12 cellular contexts compared by ENCODE assay signal in genomic region chr12:49665384-49665783, GRCh38. TPM values are rescaled to one million over a fixed set of nuclear protein-coding genes. Genes with fewer than 3 reads are reported as not detected.
DNase-seq lines count a peak whose midpoint lies in the region; ATAC-seq, FAIRE-seq and TF ChIP-seq lines count a peak whose summit lies in the region.
"Had no signal": no experiment of that assay in that cellular context is flagged by ENCODE, and none has a peak within 500 bp of the region (broad histone marks: within the 10 kb centered on the region; RNA-seq: fewer than 3 reads in every experiment).

No MANE protein-coding gene starts in this region.

- H3K4me3 Mint-ChIP-seq in CD4-positive, CD25-positive, alpha-beta regulatory T cell, result peak overlapping the region in 1 of 4 donors; percentile 83
- no peak overlapping the region for H3K4me3 Mint-ChIP-seq in natural killer cell

- FAIRE-seq in GM12878 (lab: Jason Lieb, UNC), result no peak

- no peaks in the 10 kb centered on the region for H3K9me3 Mint-ChIP-seq in CD4-positive, CD25-positive, alpha-beta regulatory T cell
- no peaks in the 10 kb centered on the region for H3K9me3 Mint-ChIP-seq in natural killer cell

- H3K27ac ChIP-seq in CD4-positive, CD25-positive, alpha-beta regulatory T cell (ENCODE audit: insufficient read depth, low read length, poor library complexity, severe bottlenecking), result no peak overlapping the region
- H3K27ac ChIP-seq in IMR-90 (ENCODE audit: insufficient read depth, low read length) (no peak overlapping the region), GM12878 (ENCODE audit: control insufficient read depth, insufficient read depth) (peak overlapping the region; percentile 86)

- no peaks in the 10 kb centered on the region for H3K9me3 ChIP-seq in CD4-positive, CD25-positive, alpha-beta regulatory T cell (ENCODE audit: control insufficient read depth in 2 of 2, low read length in 2 of 2)
- H3K9me3 ChIP-seq in IMR-90 (ENCODE audit: control insufficient read depth, insufficient read depth, low read length), result no peaks in the 10 kb centered on the region
- H3K9me3 ChIP-seq in GM12878 (replicated peaks; ENCODE audit: control insufficient read depth, insufficient read depth, low read length), result no peaks in the 10 kb centered on the region

- dilution Hi-C loops in IMR-90 (cut with HindIII; ENCODE audit: low sequenced_read_pairs, unreplicated experiment), result no loop called here

- 71% methylated on average over 1 of the region's 2 CpGs; no CpG with 5 or more reads in 1 of the 2 experiments for WGBS in IMR-90 (ENCODE audit: extremely low coverage in 2 of 2, insufficient read length in 1 of 2), 2 experiments
- 25% methylated on average over 2 of the region's 2 CpGs for WGBS in GM12878 (ENCODE audit: insufficient coverage, insufficient replicate concordance, low lambda C conversion rate, missing lambda C conversion rate)

- H4K5ac ChIP-seq in IMR-90 (ENCODE audit: low read depth, low read length), result no peak overlapping the region

- peaks cover 38% of the 10 kb centered on the region for H3K9me1 ChIP-seq in IMR-90 (ENCODE audit: insufficient read depth, low read length)

- no peak overlapping the region for H4K91ac ChIP-seq in IMR-90 (ENCODE audit: insufficient read depth, low read depth, low read length)

- H3K27ac Mint-ChIP-seq in CD4-positive, CD25-positive, alpha-beta regulatory T cell, result peak overlapping the region; percentile 25 to 94 (median 58)
- peak overlapping the region; percentile 93 to 95 for H3K27ac Mint-ChIP-seq in natural killer cell

- H4K20me1 ChIP-seq in IMR-90 (ENCODE audit: insufficient read depth, low read length) (no peaks in the 10 kb centered on the region), GM12878 (ENCODE audit: control insufficient read depth, insufficient read depth) (no peaks in the 10 kb centered on the region)

- no peak overlapping the region; the same call in 1 of the 2 replicates for H3K4ac ChIP-seq in IMR-90 (ENCODE audit: low read depth, low read length)

- no peak for DNase-seq in CD4-positive, CD25-positive, alpha-beta regulatory T cell
- DNase-seq in IMR-90, result no peak
- no peak for DNase-seq in GM12878 (ENCODE audit: low read depth, low spot score)
- DNase-seq in natural killer cell, result no peak
- no peak for DNase-seq in G401 (ENCODE audit: low spot score)
- DNase-seq: Calu3; effector memory CD4-positive, alpha-beta T cell; KBM-7; NCI-H2171 treated with DMSO at 0.1 percent for 48 hours had no signal

- no peak overlapping the region for H4K8ac ChIP-seq in IMR-90 (ENCODE audit: low read depth in 2 of 2, low read length in 2 of 2)

- H2AK5ac ChIP-seq in IMR-90 (ENCODE audit: low read depth, low read length), result no peak overlapping the region

- no peak overlapping the region for H3K9ac ChIP-seq in IMR-90 (ENCODE audit: low read depth, low read length)
- no peak overlapping the region for H3K9ac ChIP-seq in GM12878 (ENCODE audit: control insufficient read depth, insufficient read depth, low read length)

- RAD21 ChIA-PET in GM12878 (lab: Charles Lee; ENCODE audit: unreplicated experiment), result interaction anchor here (0.8 to 6.8 kb wide), 4 partner anchors 14 to 39 kb away, joined by 4 to 154 read pairs (median 11); partner anchors contain the start of gene FMNL3

- intact Hi-C loops in IMR-90 (cut with micrococcal nuclease), result no loop called here
- intact Hi-C loops in GM12878 (cut with micrococcal nuclease; ENCODE audit: unreplicated experiment), result no loop called here
- intact Hi-C loops in natural killer cell (cut with micrococcal nuclease), result no loop called here

- H2BK120ac ChIP-seq in IMR-90 (ENCODE audit: low read depth, low read length), result no peak overlapping the region

- no peak for ATAC-seq in CD4-positive, CD25-positive, alpha-beta regulatory T cell (ENCODE audit: low read depth in 2 of 2)
- ATAC-seq in IMR-90 (ENCODE audit: low read depth), result no peak
- no peak for ATAC-seq in GM12878
- ATAC-seq in natural killer cell, result no peak
- ATAC-seq in HG03520 (IDR thresholded peaks at IDR 0.05; ENCODE audit: unreplicated experiment), result no peak
- ATAC-seq in GM18505 (IDR thresholded peaks at IDR 0.05; ENCODE audit: unreplicated experiment), result no peak
- ATAC-seq in HG03039 (IDR thresholded peaks at IDR 0.05; ENCODE audit: unreplicated experiment), result no peak

- in situ Hi-C loops in IMR-90 (cut with MboI; ENCODE audit: low sequenced_read_pairs), result no loop called here
- in situ Hi-C loops in GM12878 (cut with MboI), result no loop called here
- in situ Hi-C loops in G401 (cut with HindIII; ENCODE audit: low sequenced_read_pairs), result no loop called here

- no peak overlapping the region for H2BK20ac ChIP-seq in IMR-90 (ENCODE audit: low read depth, low read length)

- peaks cover 29 to 97% (median 66%) of the 10 kb centered on the region in 4 donors for H3K4me1 Mint-ChIP-seq in CD4-positive, CD25-positive, alpha-beta regulatory T cell
- peaks cover 73 to 89% of the 10 kb centered on the region in 2 donors for H3K4me1 Mint-ChIP-seq in natural killer cell

- peaks cover 63% of the 10 kb centered on the region for H3K4me1 ChIP-seq in CD4-positive, CD25-positive, alpha-beta regulatory T cell (ENCODE audit: control insufficient read depth, insufficient read depth, low read length, poor library complexity, severe bottlenecking)
- H3K4me1 ChIP-seq in IMR-90 (ENCODE audit: control insufficient read depth, insufficient read depth, low read length) (peaks cover 25% of the 10 kb centered on the region), GM12878 (ENCODE audit: control insufficient read depth, insufficient read depth, low read length) (peaks cover 69% of the 10 kb centered on the region)

- no peak overlapping the region for H3K18ac ChIP-seq in IMR-90 (ENCODE audit: low read depth, low read length)

- H3K56ac ChIP-seq in IMR-90 (ENCODE audit: extremely low read depth, insufficient read depth, low read length), result no peak overlapping the region

- no peaks in the 10 kb centered on the region for H3K27me3 ChIP-seq in CD4-positive, CD25-positive, alpha-beta regulatory T cell (ENCODE audit: control insufficient read depth, insufficient read depth, low read length)
- H3K27me3 ChIP-seq in IMR-90 (ENCODE audit: control insufficient read depth, insufficient read depth, low read length), result no peaks in the 10 kb centered on the region
- H3K27me3 ChIP-seq in GM12878 (replicated peaks in 1 of 2; ENCODE audit: control insufficient read depth in 2 of 2, insufficient read depth in 2 of 2, low read length in 1 of 2), result no peaks in the 10 kb centered on the region

- no peak overlapping the region for H2AK9ac ChIP-seq in IMR-90 (replicated peaks; ENCODE audit: low read depth, low read length, poor library complexity)

- POLR2A ChIA-PET in IMR-90 (lab: Charles Lee; ENCODE audit: unreplicated experiment), result interaction anchor here (0.7 kb wide), 1 partner anchor 315 kb away, joined by 3 read pairs; no protein-coding TSS in a partner anchor
- POLR2A ChIA-PET in GM12878 (lab: Charles Lee), result interaction anchor here (0.7 to 6.9 kb wide), 7 partner anchors 9 to 100 kb away, joined by 3 to 106 read pairs (median 4); partner anchors contain the start of gene FMNL3

- TF ChIP-seq RAD21 in IMR-90 (IDR thresholded peaks at IDR 0.05; ENCODE audit: low read length) (no peak), GM12878 (IDR thresholded peaks at IDR 0.05; ENCODE audit: insufficient read depth, low read depth, low read length) (no peak)

- SMC1A ChIA-PET in GM12878 (lab: Charles Lee; ENCODE audit: uncharacterized antibody, unreplicated experiment), result interaction anchor here (0.8 to 6.1 kb wide), 7 partner anchors 10 to 39 kb away, joined by 3 to 162 read pairs (median 3); partner anchors contain the start of gene FMNL3

- peaks cover 21% of the 10 kb centered on the region for H3K36me3 Mint-ChIP-seq in CD4-positive, CD25-positive, alpha-beta regulatory T cell
- no peaks in the 10 kb centered on the region for H3K36me3 Mint-ChIP-seq in natural killer cell

- H3K23ac ChIP-seq in IMR-90 (ENCODE audit: low read depth, low read length), result peak overlapping the region; percentile 19; the same call in 1 of the 2 replicates

- no peak overlapping the region for H2BK15ac ChIP-seq in IMR-90 (ENCODE audit: low read depth, low read length)

- no TSS peak for BruUV-seq in IMR-90 (replicated peaks; lab: Mats Ljungman, UMichigan)
- no TSS peak for BruUV-seq in GM12878 (replicated peaks; lab: Mats Ljungman, UMichigan)

- no peak overlapping the region for H3K4me2 ChIP-seq in IMR-90 (ENCODE audit: low read depth, low read length)
- H3K4me2 ChIP-seq in GM12878 (ENCODE audit: control insufficient read depth, insufficient read depth), result peak overlapping the region; percentile 30; the same call in 1 of the 2 replicates

- H2AFZ ChIP-seq in IMR-90 (replicated peaks; ENCODE audit: low read length, poor library complexity) (no peak overlapping the region), GM12878 (ENCODE audit: control insufficient read depth, low read depth, low read length) (no peak overlapping the region)

- no peak for TF ChIP-seq EP300 in GM12878 (IDR thresholded peaks at IDR 0.05; ENCODE audit: borderline replicate concordance in 1 of 2, control insufficient read depth in 1 of 2, low read depth in 2 of 2, low read length in 2 of 2)

- H3K27me3 Mint-ChIP-seq in CD4-positive, CD25-positive, alpha-beta regulatory T cell, result no peaks in the 10 kb centered on the region
- H3K27me3 Mint-ChIP-seq in natural killer cell (ENCODE audit: low read depth in 2 of 2), result no peaks in the 10 kb centered on the region

- TF ChIP-seq CTCF in IMR-90 (conservative IDR thresholded peaks at IDR 0.05; ENCODE audit: low read depth, low read length), result no peak
- no peak for TF ChIP-seq CTCF in GM12878 (IDR thresholded peaks at IDR 0.05 in 2 of 3, conservative IDR thresholded peaks at IDR 0.05 in 1 of 3; ENCODE audit: control insufficient read depth in 2 of 3, extremely low read depth in 1 of 3, insufficient read depth in 1 of 3, low read depth in 3 of 3, low read length in 3 of 3)
- no peak for TF ChIP-seq CTCF in natural killer cell (IDR thresholded peaks at IDR 0.05)

- CTCF ChIA-PET in IMR-90 (lab: Yijun Ruan, JAX), result no interaction called here
- CTCF ChIA-PET in GM12878 (lab: Yijun Ruan, JAX), result interaction anchor here (1.0 to 6.9 kb wide), 6 partner anchors 9 to 40 kb away, joined by 4 to 87 read pairs (median 12); partner anchors contain the start of gene FMNL3

- no peaks in the 10 kb centered on the region for H3K36me3 ChIP-seq in CD4-positive, CD25-positive, alpha-beta regulatory T cell (ENCODE audit: control insufficient read depth, insufficient read depth, low read length)
- peaks cover 5% of the 10 kb centered on the region for H3K36me3 ChIP-seq in IMR-90 (ENCODE audit: control insufficient read depth, insufficient read depth, low read length)
- H3K36me3 ChIP-seq in GM12878 (ENCODE audit: control insufficient read depth in 2 of 2, insufficient read depth in 2 of 2, low read length in 1 of 2), result peaks cover 12 to 17% of the 10 kb centered on the region in 2 experiments; a peak in 3 of 4 replicates

- H3K14ac ChIP-seq in IMR-90 (replicated peaks; ENCODE audit: low read depth, low read length), result 0 out of 2 replicates have a peak overlapping the region, but pooled peaks have one; percentile 11

- TF ChIP-seq POLR2A in IMR-90 (IDR thresholded peaks at IDR 0.05; ENCODE audit: low read depth, low read length), result no peak
- TF ChIP-seq POLR2A in GM12878 (IDR thresholded peaks at IDR 0.05; ENCODE audit: low read depth, low read length), result no peak
- TF ChIP-seq POLR2A in GM18505 (IDR thresholded peaks at IDR 0.05; ENCODE audit: borderline replicate concordance, extremely low read depth, insufficient read depth, insufficient read length), result no peak

- peaks cover 41 to 97% of the 10 kb centered on the region in 2 experiments for H3K79me1 ChIP-seq in IMR-90 (ENCODE audit: low read depth in 1 of 2, low read length in 2 of 2)

- H2BK5ac ChIP-seq in IMR-90 (ENCODE audit: low read depth, low read length, poor library complexity, severe bottlenecking), result no peak overlapping the region

- peaks cover 54% of the 10 kb centered on the region for H3K79me2 ChIP-seq in GM12878 (ENCODE audit: control insufficient read depth, insufficient read depth, low read length)

- no peak overlapping the region for H3K4me3 ChIP-seq in CD4-positive, CD25-positive, alpha-beta regulatory T cell (ENCODE audit: low read depth, low read length)
- H3K4me3 ChIP-seq in IMR-90 (ENCODE audit: insufficient read depth, low read depth, low read length) (no peak overlapping the region), GM12878 (no peak overlapping the region)

RNA-seq across cellular contexts. Expression of gene FMNL3, which starts 41.8 kb away (rescaled TPM):
- 21.4 TPM for total RNA-seq in CD4-positive, CD25-positive, alpha-beta regulatory T cell
- 1 to 10 TPM; 3.8 to 9.0 (median 5.0) TPM for polyA plus RNA-seq in CD4-positive, CD25-positive, alpha-beta regulatory T cell
- 34.4 and 36.4 TPM in 2 replicates for total RNA-seq in IMR-90 (2012; rRNA removed)
- 13.2 and 16.3 TPM in 2 replicates for polyA plus RNA-seq in IMR-90 (2012; rRNA removed)
- polyA plus RNA-seq in IMR-90 (2012; cell fraction: cytosol; rRNA removed), result 7.6 TPM in 2 replicates
- polyA plus RNA-seq in IMR-90 (2012; cell fraction: nucleus; rRNA removed; ENCODE audit: low replicate concordance), result 23.2 and 32.5 TPM in 2 replicates
- 182 and 205 TPM in 2 replicates for total RNA-seq in GM12878 (2013; cell fraction: nucleolus; rRNA removed)
- 44.1 and 46.8 TPM in 2 replicates for total RNA-seq in GM12878 (2014; rRNA removed)
- total RNA-seq in GM12878 (2014; rRNA removed; fragmentation: Illumina TruSeq; extraction: Trizol), result 29.1 and 29.2 TPM in 2 replicates
- 60.5 and 64.9 TPM in 2 replicates for total RNA-seq in GM12878 (2021)
- 19.3 TPM for polyA plus RNA-seq in GM12878 (2011; ENCODE audit: low read depth)
- 40.6 and 47.6 TPM in 2 replicates for polyA plus RNA-seq in GM12878 (2011; rRNA removed)
- polyA plus RNA-seq in GM12878 (2011; cell fraction: cytosol; rRNA removed), result 40.6 and 44.7 TPM in 2 replicates
- polyA plus RNA-seq in GM12878 (2011; cell fraction: nucleus; rRNA removed), result 131 and 157 TPM in 2 replicates
- 33.5 and 36.8 TPM in 2 replicates for polyA plus RNA-seq in GM12878 (2012)
- 35.3 and 40.6 TPM in 2 replicates for polyA plus RNA-seq in GM12878 (2014; fragmentation: Illumina TruSeq; extraction: Trizol)
- polyA plus RNA-seq in GM12878 (2014; fragmentation: Nextera tagmentation; extraction: Ambion mirVana), result 1 to 10 TPM; 3.0 to 5.3 TPM
- polyA plus RNA-seq in GM12878 (2014; rRNA removed), result 32.6 and 35.0 TPM in 2 replicates
- polyA plus RNA-seq in GM12878 (2016; fragmentation: Nextera tagmentation; extraction: Ambion mirVana), result 10 to 100 TPM; 15.1 to 15.7 TPM
- polyA minus RNA-seq in GM12878 (2011; rRNA and poly(A)+ RNA removed), result 105 and 132 TPM in 2 replicates
- 41.7 and 48.0 TPM in 2 replicates for polyA minus RNA-seq in GM12878 (2011; cell fraction: cytosol; rRNA and poly(A)+ RNA removed)
- polyA minus RNA-seq in GM12878 (2011; cell fraction: nucleus; rRNA and poly(A)+ RNA removed), result 46.2 and 54.0 TPM in 2 replicates
- total RNA-seq in natural killer cell, result 10 to 100 TPM; 54.2 to 82.6 (median 58.7) TPM
- total RNA-seq in G401 (2014; rRNA removed; shearing (Covaris generic)), result 9.8 and 12.1 TPM in 2 replicates

RNA-seq across cellular contexts. Expression of gene PRPF40B, which starts 42.0 kb away (rescaled TPM):
- total RNA-seq in CD4-positive, CD25-positive, alpha-beta regulatory T cell, result 6.3 TPM
- 1 to 10 TPM in 3 of 4 donors, under 1 TPM in 1; 0.78 to 3.2 (median 1.7) TPM for polyA plus RNA-seq in CD4-positive, CD25-positive, alpha-beta regulatory T cell
- total RNA-seq in IMR-90 (2012; rRNA removed), result 3.9 and 5.0 TPM in 2 replicates
- 11.0 and 11.8 TPM in 2 replicates for polyA plus RNA-seq in IMR-90 (2012; rRNA removed)
- 5.9 and 7.5 TPM in 2 replicates for polyA plus RNA-seq in IMR-90 (2012; cell fraction: cytosol; rRNA removed)
- polyA plus RNA-seq in IMR-90 (2012; cell fraction: nucleus; rRNA removed; ENCODE audit: low replicate concordance), result 81.2 and 98.0 TPM in 2 replicates
- total RNA-seq in GM12878 (2013; cell fraction: nucleolus; rRNA removed), result 25.0 and 26.2 TPM in 2 replicates
- total RNA-seq in GM12878 (2014; rRNA removed), result 7.2 and 7.7 TPM in 2 replicates
- total RNA-seq in GM12878 (2014; rRNA removed; fragmentation: Illumina TruSeq; extraction: Trizol), result 6.9 and 7.1 TPM in 2 replicates
- 12.9 and 13.2 TPM in 2 replicates for total RNA-seq in GM12878 (2021)
- polyA plus RNA-seq in GM12878 (2011; ENCODE audit: low read depth), result 1.7 TPM
- polyA plus RNA-seq in GM12878 (2011; rRNA removed), result 3.2 and 6.1 TPM in 2 replicates
- polyA plus RNA-seq in GM12878 (2011; cell fraction: cytosol; rRNA removed), result 4.1 and 5.3 TPM in 2 replicates
- 39.1 and 43.0 TPM in 2 replicates for polyA plus RNA-seq in GM12878 (2011; cell fraction: nucleus; rRNA removed)
- 5.4 TPM in 2 replicates for polyA plus RNA-seq in GM12878 (2012)
- 3.2 and 6.7 TPM in 2 replicates for polyA plus RNA-seq in GM12878 (2014; fragmentation: Illumina TruSeq; extraction: Trizol)
- polyA plus RNA-seq in GM12878 (2014; fragmentation: Nextera tagmentation; extraction: Ambion mirVana), result 1 to 10 TPM in 1 of 2 experiments, under 1 TPM in 1; 0.31 to 1.2 TPM
- 8.5 and 11.0 TPM in 2 replicates for polyA plus RNA-seq in GM12878 (2014; rRNA removed)
- polyA plus RNA-seq in GM12878 (2016; fragmentation: Nextera tagmentation; extraction: Ambion mirVana), result 10 to 100 TPM; 16.3 to 17.9 TPM
- 6.8 and 10.0 TPM in 2 replicates for polyA minus RNA-seq in GM12878 (2011; rRNA and poly(A)+ RNA removed)
- 2.2 and 3.1 TPM in 2 replicates for polyA minus RNA-seq in GM12878 (2011; cell fraction: cytosol; rRNA and poly(A)+ RNA removed)
- polyA minus RNA-seq in GM12878 (2011; cell fraction: nucleus; rRNA and poly(A)+ RNA removed), result 11.1 and 16.5 TPM in 2 replicates
- total RNA-seq in natural killer cell, result 1 to 10 TPM; 5.6 to 6.8 (median 5.9) TPM
- total RNA-seq in G401 (2014; rRNA removed; shearing (Covaris generic)), result 11.2 and 16.4 TPM in 2 replicates

RNA-seq across cellular contexts. Expression of gene FAM186B, which starts 59.9 kb away (rescaled TPM):
- not detected for total RNA-seq in CD4-positive, CD25-positive, alpha-beta regulatory T cell
- under 1 TPM in 1 of 4 donors, not detected in 3; 0.14 TPM for polyA plus RNA-seq in CD4-positive, CD25-positive, alpha-beta regulatory T cell
- total RNA-seq in IMR-90 (2012; rRNA removed), result 0.18 and 0.28 TPM in 2 replicates
- 0.10 TPM in 2 replicates for polyA plus RNA-seq in IMR-90 (2012; rRNA removed)
- polyA plus RNA-seq in IMR-90 (2012; cell fraction: cytosol; rRNA removed), result 0.10 and 0.12 TPM in 2 replicates
- polyA plus RNA-seq in IMR-90 (2012; cell fraction: nucleus; rRNA removed; ENCODE audit: low replicate concordance), result 0.28 and 0.36 TPM in 2 replicates
- 0.29 and 0.77 TPM in 2 replicates for total RNA-seq in GM12878 (2013; cell fraction: nucleolus; rRNA removed)
- total RNA-seq in GM12878 (2014; rRNA removed), result 0.51 and 0.87 TPM in 2 replicates
- 0.58 and 0.60 TPM in 2 replicates for total RNA-seq in GM12878 (2014; rRNA removed; fragmentation: Illumina TruSeq; extraction: Trizol)
- 0.48 and 0.69 TPM in 2 replicates for total RNA-seq in GM12878 (2021)
- 0.34 TPM for polyA plus RNA-seq in GM12878 (2011; ENCODE audit: low read depth)
- 0.10 and 0.20 TPM in 2 replicates for polyA plus RNA-seq in GM12878 (2011; rRNA removed)
- polyA plus RNA-seq in GM12878 (2011; cell fraction: cytosol; rRNA removed), result 0.09 and 0.13 TPM in 2 replicates
- 0.63 and 0.72 TPM in 2 replicates for polyA plus RNA-seq in GM12878 (2011; cell fraction: nucleus; rRNA removed)
- polyA plus RNA-seq in GM12878 (2012), result 0.55 and 1.1 TPM in 2 replicates
- polyA plus RNA-seq in GM12878 (2014; fragmentation: Illumina TruSeq; extraction: Trizol), result 0.46 and 0.51 TPM in 2 replicates
- polyA plus RNA-seq in GM12878 (2014; fragmentation: Nextera tagmentation; extraction: Ambion mirVana), result under 1 TPM; 0.13 to 0.42 TPM
- 0.45 and 0.51 TPM in 2 replicates for polyA plus RNA-seq in GM12878 (2014; rRNA removed)
- under 1 TPM; 0.57 to 0.79 TPM for polyA plus RNA-seq in GM12878 (2016; fragmentation: Nextera tagmentation; extraction: Ambion mirVana)
- 0.22 and 0.57 TPM in 2 replicates for polyA minus RNA-seq in GM12878 (2011; rRNA and poly(A)+ RNA removed)
- polyA minus RNA-seq in GM12878 (2011; cell fraction: cytosol; rRNA and poly(A)+ RNA removed), result not detected in 2 replicates
- 0.19 and 0.24 TPM in 2 replicates for polyA minus RNA-seq in GM12878 (2011; cell fraction: nucleus; rRNA and poly(A)+ RNA removed)
- under 1 TPM; 0.56 to 0.85 (median 0.77) TPM for total RNA-seq in natural killer cell
- total RNA-seq in G401 (2014; rRNA removed; shearing (Covaris generic)), result 0.06 TPM in 1 of 2 replicates, not detected in the other
